Comparison of ENCODE assay signal across 13 cellular contexts in genomic region chr21:35014302-35015044, GRCh38. TPM values are rescaled to one million over a fixed set of nuclear protein-coding genes. Genes with fewer than 3 reads are reported as not detected.
DNase-seq lines count a peak whose midpoint lies in the region; ATAC-seq, FAIRE-seq and TF ChIP-seq lines count a peak whose summit lies in the region.
"Had no signal": no experiment of that assay in that cellular context is flagged by ENCODE, and none has a peak within 500 bp of the region (broad histone marks: within the 10 kb centered on the region; RNA-seq: fewer than 3 reads in every experiment).

No MANE protein-coding gene starts in this region.

- no peaks in the 10 kb centered on the region for H4K20me1 ChIP-seq in K562 (replicated peaks; ENCODE audit: control insufficient read depth, insufficient read depth, low read length)

- H4K91ac ChIP-seq in trophoblast cell (ENCODE audit: low read depth, low read length), result peak overlapping the region; percentile 48

- no peak for TF ChIP-seq RAD21 in K562 (CRISPR knock-in tag; conservative IDR thresholded peaks at IDR 0.05 in 1 of 2, IDR thresholded peaks at IDR 0.05 in 1 of 2)

- peak; percentile 55 for DNase-seq in activated CD8-positive, alpha-beta memory T cell treated with anti-CD3 and anti-CD28 coated beads for 24 hours
- DNase-seq in activated CD8-positive, alpha-beta memory T cell treated with anti-CD3 and anti-CD28 coated beads, Interleukin-2, amount 50 U/mL, for 48 hours, result no peak
- DNase-seq in M059J (ENCODE audit: low read depth) (peak; percentile 47), K562 (ENCODE audit: extremely low read depth in 1 of 4, low spot score in 3 of 4) (peak in 1 of 4 experiments; percentile 34), trophoblast cell (peak; percentile 69 to 89), G401 (ENCODE audit: low spot score) (no peak), DMS153 treated with DMSO at 0.1 percent for 48 hours (lab: John Stamatoyannopoulos, UW; ENCODE audit: unreplicated experiment) (no peak), left colon (no peak)
- DNase-seq: activated naive CD8-positive, alpha-beta T cell treated with anti-CD3 and anti-CD28 coated beads, Interleukin-2, amount 10 ng/mL, durations not matched to agents 7 days and 5 days; effector CD8-positive, alpha-beta T cell; left cardiac atrium had no signal

- H2BK12ac ChIP-seq in trophoblast cell (ENCODE audit: low read length), result peak overlapping the region; percentile 11

- no peaks in the 10 kb centered on the region for H3K9me1 ChIP-seq in K562 (ENCODE audit: control insufficient read depth, insufficient read depth, low read length)

- peak overlapping the region; percentile 5 for H3K18ac ChIP-seq in trophoblast cell (ENCODE audit: low read length)

- H3K79me2 ChIP-seq in K562 (ENCODE audit: control insufficient read depth, insufficient read depth, low read length), result no peaks in the 10 kb centered on the region; the same call in 2 of the 3 replicates
- no peaks in the 10 kb centered on the region for H3K79me2 ChIP-seq in trophoblast cell (ENCODE audit: control insufficient read depth, insufficient read depth, low read length, poor library complexity)

- CTCF ChIA-PET in K562 (lab: Yijun Ruan, JAX; ENCODE audit: low intra/inter-chr PET ratio), result no interaction called here

- H3K27me3 ChIP-seq in K562 (ENCODE audit: control insufficient read depth in 2 of 2, insufficient read depth in 2 of 2, low read length in 2 of 2) (no peaks in the 10 kb centered on the region; a peak in 1 of 5 replicates), trophoblast cell (ENCODE audit: insufficient read depth, low read length) (no peaks in the 10 kb centered on the region)

- no peak overlapping the region for H3K4ac ChIP-seq in trophoblast cell (ENCODE audit: low read depth, low read length)

- H3K9ac ChIP-seq in K562 (ENCODE audit: insufficient read depth in 1 of 2, low read depth in 2 of 2, low read length in 2 of 2), result peak overlapping the region in 1 of 2 experiments; percentile 82; a peak in 2 of 4 replicates
- no peak overlapping the region for H3K9ac ChIP-seq in trophoblast cell (ENCODE audit: low read length)

- intact Hi-C loops in K562 (cut with micrococcal nuclease) (no loop called here), left colon (cut with DNase I, micrococcal nuclease) (no loop called here)

- H2AFZ ChIP-seq in K562 (ENCODE audit: low read depth, low read length) (peak overlapping the region; percentile 44), trophoblast cell (ENCODE audit: insufficient read depth, low read length, poor library complexity) (no peak overlapping the region)

- in situ Hi-C loops in K562 (cut with MboI), result no loop called here
- in situ Hi-C loops in G401 (cut with HindIII; ENCODE audit: low sequenced_read_pairs), result no loop called here

- H3K23ac ChIP-seq in trophoblast cell (ENCODE audit: low read length), result no peak overlapping the region

- peaks cover 5% of the 10 kb centered on the region for H3K79me1 ChIP-seq in trophoblast cell (ENCODE audit: low read length)

- no peak for TF ChIP-seq CTCF in K562 (IDR thresholded peaks at IDR 0.05 in 2 of 3, conservative IDR thresholded peaks at IDR 0.05 in 1 of 3; ENCODE audit: insufficient read depth in 2 of 3, low read depth in 1 of 3, low read length in 3 of 3)

- H3K9me3 ChIP-seq in K562 (replicated peaks; ENCODE audit: control insufficient read depth, insufficient read depth, low read depth, low read length), result no peaks in the 10 kb centered on the region
- no peaks in the 10 kb centered on the region for H3K9me3 ChIP-seq in trophoblast cell (ENCODE audit: insufficient read depth, low read depth, low read length)

- POLR2A ChIA-PET in K562 (lab: Yijun Ruan, JAX), result interaction anchor here (1.0 to 2.2 kb wide), 5 partner anchors 8 to 126 kb away, joined by 3 to 14 read pairs (median 11); no protein-coding TSS in a partner anchor

- H4K12ac ChIP-seq in trophoblast cell (ENCODE audit: low read depth, low read length), result no peak overlapping the region

- H3K4me3 ChIP-seq in K562 (no peak overlapping the region), trophoblast cell (ENCODE audit: low read depth, low read length) (no peak overlapping the region)

- TF ChIP-seq EP300 in K562 (IDR thresholded peaks at IDR 0.05; ENCODE audit: low read length), result peak; percentile 89

- H3K4me1 ChIP-seq in K562 (replicated peaks in 1 of 2; ENCODE audit: control insufficient read depth in 2 of 2, insufficient read depth in 2 of 2, low read length in 2 of 2) (peaks cover 6 to 32% of the 10 kb centered on the region in 2 experiments), trophoblast cell (ENCODE audit: control insufficient read depth in 1 of 2, insufficient read depth in 2 of 2, low read length in 2 of 2) (peaks cover 0 to 4% of the 10 kb centered on the region in 2 experiments)

- H2BK120ac ChIP-seq in trophoblast cell (ENCODE audit: insufficient read depth, low read length, poor library complexity), result peak overlapping the region; percentile 89

- 25% methylated on average over 11 of the region's 11 CpGs for WGBS in K562 (ENCODE audit: insufficient coverage, low coverage, missing lambda C conversion rate)
- no CpG with 5 or more reads among the region's 11 CpGs for WGBS in trophoblast cell (ENCODE audit: extremely low coverage, insufficient coverage, insufficient read length)

- H3K36me3 ChIP-seq in K562 (ENCODE audit: control insufficient read depth, insufficient read depth, low read length), result no peaks in the 10 kb centered on the region
- H3K36me3 ChIP-seq in trophoblast cell (ENCODE audit: control insufficient read depth in 1 of 2, insufficient read depth in 2 of 2, low read length in 2 of 2), result no peaks in the 10 kb centered on the region

- no peak for TF ChIP-seq POLR2A in K562 (conservative IDR thresholded peaks at IDR 0.05)

- H3K4me2 ChIP-seq in K562 (ENCODE audit: insufficient read depth, low read length) (peak overlapping the region; percentile 37), trophoblast cell (ENCODE audit: low read length) (no peak overlapping the region)

- H2BK5ac ChIP-seq in trophoblast cell (ENCODE audit: low read depth, low read length, poor library complexity), result no peak overlapping the region

- H3K27ac ChIP-seq in K562 (ENCODE audit: extremely low read depth, low read depth, low read length), result no peak overlapping the region
- H3K27ac ChIP-seq in trophoblast cell (ENCODE audit: low read depth, low read length), result no peak overlapping the region

- no peak overlapping the region for H4K8ac ChIP-seq in trophoblast cell (ENCODE audit: low read depth, low read length)

- peak overlapping the region; percentile 18 for H2AK5ac ChIP-seq in trophoblast cell (ENCODE audit: low read length)

- peak overlapping the region; percentile 45 for H3K14ac ChIP-seq in trophoblast cell (ENCODE audit: low read length)

- peak; percentile 63 for FAIRE-seq in K562 (lab: Jason Lieb, UNC)
- FAIRE-seq: D721Med had no signal

- no TSS peak for BruUV-seq in K562 (replicated peaks; lab: Mats Ljungman, UMichigan)

- ATAC-seq in K562 (peak; percentile 15), left colon (no peak)
- ATAC-seq: left cardiac atrium; stimulated activated memory B cell treated with anti-CD40 and anti-IgM and Interleukin-4, amounts not matched to agents 10 μg/mL and 1 μg/mL and 100 μg/mL, for 72 hours had no signal

TF ChIP-seq in K562, 482 proteins besides CTCF, POLR2A, EP300 and RAD21 (continues in another document):
- TF ChIP-seq ZNF644 (tag; IDR thresholded peaks at IDR 0.05; ENCODE audit: low read depth), result no peak
- TF ChIP-seq ZNF830 (CRISPR knock-in tag; IDR thresholded peaks at IDR 0.05), result peak; percentile 58; the same call in 1 of the 2 replicates
- peak; percentile 86 for TF ChIP-seq FOSL1 (tag; conservative IDR thresholded peaks at IDR 0.05)
- TF ChIP-seq MBD1 (CRISPR knock-in tag; IDR thresholded peaks at IDR 0.05), result no peak
- peak; percentile 71 for TF ChIP-seq CBFA2T3 (IDR thresholded peaks at IDR 0.05)
- peak; percentile 66; the same call in 1 of the 2 replicates for TF ChIP-seq CTBP1 (IDR thresholded peaks at IDR 0.05; ENCODE audit: borderline replicate concordance)
- 0 out of 2 replicates have a peak, but pooled peaks have one; percentile 45 for TF ChIP-seq MBD2 (IDR thresholded peaks at IDR 0.05; ENCODE audit: borderline replicate concordance, low read depth)
- TF ChIP-seq PPARD (CRISPR knock-in tag; IDR thresholded peaks at IDR 0.05), result no peak

RNA-seq across cellular contexts. Expression of gene RUNX1, which starts 34.6 kb away (rescaled TPM):
- total RNA-seq in M059J (2014; rRNA removed; shearing (Covaris generic)), result 13.8 and 43.1 TPM in 2 replicates
- total RNA-seq in K562 (2011; cell fraction: chromatin; rRNA removed; ENCODE audit: low replicate concordance), result 167 and 196 TPM in 2 replicates
- total RNA-seq in K562 (2011; cell fraction: nucleolus; rRNA removed), result 104 and 114 TPM in 2 replicates
- 135 and 188 TPM in 2 replicates for total RNA-seq in K562 (2011; cell fraction: nucleoplasm; rRNA removed)
- total RNA-seq in K562 (2014; rRNA removed), result 20.8 and 27.3 TPM in 2 replicates
- 13.8 TPM in 2 replicates for total RNA-seq in K562 (2014; rRNA removed; fragmentation: Illumina TruSeq; extraction: Trizol)
- 8.8 and 9.8 TPM in 2 replicates for total RNA-seq in K562 (2015; rRNA removed; fragmentation: Illumina TruSeq; extraction: Trizol)
- 62.2 and 68.6 TPM in 2 replicates for total RNA-seq in K562 (2021)
- polyA plus RNA-seq in K562 (2011; rRNA removed), result 15.9 and 17.8 TPM in 2 replicates
- 7.6 and 12.6 TPM in 2 replicates for polyA plus RNA-seq in K562 (2011; cell fraction: cytosol; rRNA removed)
- polyA plus RNA-seq in K562 (2011; cell fraction: nucleus; rRNA removed), result 50.6 and 80.8 TPM in 2 replicates
- 19.4 and 60.9 TPM in 2 replicates for polyA plus RNA-seq in K562 (2012)
- 22.7 and 26.7 TPM in 2 replicates for polyA plus RNA-seq in K562 (2014; fragmentation: Illumina TruSeq; extraction: Trizol)
- 1 to 10 TPM; 2.2 to 4.5 TPM for polyA plus RNA-seq in K562 (2014; fragmentation: Nextera tagmentation; extraction: Ambion mirVana)
- 20.1 and 30.6 TPM in 2 replicates for polyA plus RNA-seq in K562 (2014; rRNA removed)
- polyA minus RNA-seq in K562 (2011; rRNA and poly(A)+ RNA removed), result 29.0 and 39.2 TPM in 2 replicates
- polyA minus RNA-seq in K562 (2011; cell fraction: cytosol; rRNA and poly(A)+ RNA removed), result 10.4 and 28.6 TPM in 2 replicates
- 119 and 149 TPM in 2 replicates for polyA minus RNA-seq in K562 (2011; cell fraction: nucleus; rRNA and poly(A)+ RNA removed)
- polyA plus RNA-seq in trophoblast cell (2013), result 64.0 and 64.4 TPM in 2 replicates
- 0.49 TPM in 1 of 2 replicates, not detected in the other for total RNA-seq in G401 (2014; rRNA removed; shearing (Covaris generic))
- total RNA-seq in left colon, result 10 to 100 TPM; 17.7 to 25.8 TPM

Comparison
In these comparisons a context has a peak if more than half of its experiments do, and no peak if none do; other contexts are left out.
1. DNase-seq: peak in activated CD8-positive, alpha-beta memory T cell treated with anti-CD3 and anti-CD28 coated beads for 24 hours (single experiment), M059J (single experiment) and trophoblast cell (2 of 2); none in activated CD8-positive, alpha-beta memory T cell treated with anti-CD3 and anti-CD28 coated beads, Interleukin-2, amount 50 U/mL, for 48 hours (single experiment), G401 (single experiment), DMS153 treated with DMSO at 0.1 percent for 48 hours (single experiment) and left colon (0 of 2).